ENCODE assay signal across 12 cellular contexts in the genomic region with DNA sequence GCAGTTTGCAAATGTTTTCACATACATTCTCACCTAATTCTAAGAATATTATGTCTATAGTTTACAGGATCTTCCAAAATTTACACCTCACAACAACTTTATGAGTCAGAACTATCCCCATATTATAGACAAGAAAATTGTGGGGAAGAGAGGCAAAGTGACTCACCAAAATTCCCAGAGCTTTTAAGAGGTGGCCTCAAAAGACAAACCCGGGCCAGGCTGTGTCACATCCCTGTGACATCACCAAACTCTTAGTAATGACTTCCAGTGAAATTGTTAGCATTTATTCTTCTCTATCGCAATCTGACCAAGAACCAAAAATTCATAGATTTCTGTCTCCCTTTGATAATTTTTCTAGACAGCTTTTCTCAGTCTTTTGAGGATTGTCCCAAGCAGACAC.
DNase-seq lines count a peak whose midpoint lies in the region; ATAC-seq and TF ChIP-seq lines count a peak whose summit lies in the region.
"Had no signal": no experiment of that assay in that cellular context is flagged by ENCODE, and none has a peak within 500 bp of the region (broad histone marks: within the 10 kb centered on the region; RNA-seq: fewer than 3 reads in every experiment).

No MANE protein-coding gene starts in this region.

- no peaks in the 10 kb centered on the region for H3K36me3 ChIP-seq in smooth muscle cell (ENCODE audit: low read depth)

- peak overlapping the region; percentile 80 for H3K9ac ChIP-seq in smooth muscle cell (ENCODE audit: low read depth)

- H3K27ac ChIP-seq in right cardiac atrium (ENCODE audit: low read length) (no peak overlapping the region), smooth muscle cell (ENCODE audit: low read depth) (peak overlapping the region; percentile 91)

- peaks cover 6% of the 10 kb centered on the region for H3K4me1 ChIP-seq in right cardiac atrium (ENCODE audit: control insufficient read depth, insufficient read depth, low read length)
- H3K4me1 ChIP-seq in smooth muscle cell (ENCODE audit: low read depth), result peaks cover 22% of the 10 kb centered on the region

- no peaks in the 10 kb centered on the region for H4K20me1 ChIP-seq in smooth muscle cell (ENCODE audit: low read depth)

- H3K79me2 ChIP-seq in smooth muscle cell (ENCODE audit: low read depth), result no peaks in the 10 kb centered on the region

- in situ Hi-C loops in astrocyte of the spinal cord (cut with HindIII; ENCODE audit: low sequenced_read_pairs), result no loop called here

- 60% methylated on average over 2 of the region's 2 CpGs for WGBS in right cardiac atrium
- WGBS in smooth muscle cell (ENCODE audit: low lambda C conversion rate), result 12% methylated on average over 2 of the region's 2 CpGs

- H3K9me3 ChIP-seq in right cardiac atrium (ENCODE audit: control insufficient read depth, low read length) (no peaks in the 10 kb centered on the region), smooth muscle cell (replicated peaks; ENCODE audit: low read depth) (no peaks in the 10 kb centered on the region)

- no peak overlapping the region for H3K4me3 ChIP-seq in astrocyte of the spinal cord (ENCODE audit: low read depth, low read length)
- H3K4me3 ChIP-seq in right cardiac atrium (ENCODE audit: low read length), result no peak overlapping the region
- H3K4me3 ChIP-seq in smooth muscle cell, result no peak overlapping the region

- DNase-seq in HS-27A (ENCODE audit: low read depth) (peak; percentile 27), astrocyte of the spinal cord (ENCODE audit: low read depth, low spot score) (peak; percentile 55), right cardiac atrium (peak in 1 of 3 donors; percentile 50), smooth muscle cell (lab: John Stamatoyannopoulos, UW; ENCODE audit: unreplicated experiment) (no peak), NCI-H128 (lab: John Stamatoyannopoulos, UW; ENCODE audit: unreplicated experiment) (no peak), NCI-H748 (lab: John Stamatoyannopoulos, UW; ENCODE audit: unreplicated experiment) (no peak), T-helper 1 cell (no peak)
- DNase-seq: aorta, NCI-H1417, T-helper 9 cell had no signal

- no peaks in the 10 kb centered on the region for H3K27me3 ChIP-seq in right cardiac atrium (ENCODE audit: control insufficient read depth, insufficient read depth)
- no peaks in the 10 kb centered on the region for H3K27me3 ChIP-seq in smooth muscle cell (ENCODE audit: low read depth)

- TF ChIP-seq CTCF in astrocyte of the spinal cord (IDR thresholded peaks at IDR 0.05; ENCODE audit: low read depth, low read length) (no peak), smooth muscle cell (IDR thresholded peaks at IDR 0.05; ENCODE audit: borderline replicate concordance, insufficient read depth, poor library complexity, severe bottlenecking) (no peak)

- ATAC-seq in right cardiac atrium, result peak; percentile 7 to 38
- ATAC-seq in HG03175 (IDR thresholded peaks at IDR 0.05; ENCODE audit: unreplicated experiment), result no peak
- ATAC-seq: esophagus mucosa had no signal

- H3F3A ChIP-seq in smooth muscle cell (ENCODE audit: low read depth), result peaks cover 11% of the 10 kb centered on the region

- no peak overlapping the region for H2AFZ ChIP-seq in smooth muscle cell (ENCODE audit: low read depth)

- intact Hi-C loops in right cardiac atrium (cut with DNase I), result no loop called here

- H3K4me2 ChIP-seq in smooth muscle cell, result peak overlapping the region; percentile 68

Comparison
In these comparisons a context has a peak if more than half of its experiments do, and no peak if none do; other contexts are left out.
1. DNase-seq: peak in HS-27A (single experiment) and astrocyte of the spinal cord (single experiment); none in smooth muscle cell (single experiment), NCI-H128 (single experiment), NCI-H748 (single experiment) and T-helper 1 cell (0 of 5).